10 cellular contexts compared by ENCODE assay signal in the genomic region with DNA sequence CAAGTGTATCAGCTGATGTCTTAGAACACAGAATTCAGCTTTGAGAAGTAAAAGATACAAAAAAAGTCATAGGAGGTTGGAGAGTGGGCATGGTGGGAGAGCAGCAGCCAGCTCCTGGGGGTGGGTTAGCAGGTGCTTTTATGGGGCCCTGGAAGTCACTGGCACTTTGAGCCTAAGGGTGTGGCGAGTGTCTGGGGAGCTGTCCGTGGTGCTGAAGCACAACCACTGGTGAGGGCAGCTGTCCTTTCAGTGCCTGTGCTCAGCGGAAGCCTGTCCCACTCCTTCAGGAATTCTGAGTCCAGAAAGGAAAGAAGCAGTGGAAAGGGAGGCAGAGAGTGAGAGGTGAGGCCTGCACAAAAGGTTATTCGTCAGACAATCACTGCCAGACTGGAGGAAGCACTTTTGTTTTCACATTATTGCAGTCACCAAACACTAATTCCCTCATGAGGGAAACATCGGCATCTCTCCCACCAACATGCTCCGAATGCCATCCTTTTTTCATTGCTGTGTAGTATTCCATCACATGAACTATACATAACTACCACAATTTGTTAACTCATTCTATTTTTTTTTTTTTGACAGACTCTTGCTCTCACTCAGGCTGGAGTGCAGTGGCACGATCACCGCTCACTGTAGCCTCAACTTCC. TPM values are rescaled to one million over a fixed set of nuclear protein-coding genes. Genes with fewer than 3 reads are reported as not detected.
DNase-seq lines count a peak whose midpoint lies in the region; ATAC-seq and TF ChIP-seq lines count a peak whose summit lies in the region.
"Had no signal": no experiment of that assay in that cellular context is flagged by ENCODE, and none has a peak within 500 bp of the region (broad histone marks: within the 10 kb centered on the region; RNA-seq: fewer than 3 reads in every experiment).

No MANE protein-coding gene starts in this region.

- H3K4me3 Mint-ChIP-seq in activated T-helper 1 cell treated with anti-CD3 and anti-CD28 coated beads, Interleukin-12 subunit alpha, Interleukin-12 subunit beta, Interleukin-2, Interleukin-4 antibody, amounts not matched to agents 30 ng/mL and 10 ng/mL and 1 ng/mL, durations not matched to agents 14 hours and 24 hours and 36 hours = no peak overlapping the region
- H3K4me3 Mint-ChIP-seq: stimulated activated naive CD8-positive, alpha-beta T cell treated with anti-CD3 and anti-CD28 coated beads, Interleukin-15, Interleukin-2, amounts not matched to agents 100 ng/mL and 50 ng/mL, for 24 hours had no signal

- no peaks in the 10 kb centered on the region for H3K4me1 ChIP-seq in DND-41 (ENCODE audit: insufficient read depth, low read length)
- H3K4me1 ChIP-seq in heart left ventricle = no peaks in the 10 kb centered on the region
- no peaks in the 10 kb centered on the region for H3K4me1 ChIP-seq in esophagus squamous epithelium

- H3K27ac ChIP-seq in DND-41 (ENCODE audit: low read length) (no peak overlapping the region), heart left ventricle (no peak overlapping the region), esophagus squamous epithelium (no peak overlapping the region)

- no peak overlapping the region for H3K4me3 ChIP-seq in DND-41 (ENCODE audit: low read depth in 1 of 2, low read length in 2 of 2)
- H3K4me3 ChIP-seq in NB4 (ENCODE audit: low read depth, low read length) = no peak overlapping the region
- no peak overlapping the region for H3K4me3 ChIP-seq in heart left ventricle
- H3K4me3 ChIP-seq in esophagus squamous epithelium = no peak overlapping the region

- no peaks in the 10 kb centered on the region for H3K27me3 ChIP-seq in DND-41 (ENCODE audit: insufficient read depth, low read length, poor library complexity)
- peaks cover 0 to 18% (median 0%) of the 10 kb centered on the region in 9 donors for H3K27me3 ChIP-seq in heart left ventricle
- peaks cover 0 to 64% (median 0%) of the 10 kb centered on the region in 4 donors for H3K27me3 ChIP-seq in esophagus squamous epithelium

- peak; percentile 69 for DNase-seq in DND-41
- DNase-seq in NB4 (ENCODE audit: low read depth) = peak; percentile 52
- peak; percentile 33 for DNase-seq in activated T-helper 1 cell treated with anti-CD3 and anti-CD28 coated beads, Interleukin-12 subunit alpha, Interleukin-12 subunit beta, Interleukin-2, Interleukin-4 antibody, amounts not matched to agents 30 ng/mL and 10 ng/mL and 1 ng/mL, durations not matched to agents 14 hours and 24 hours and 36 hours (ENCODE audit: low spot score)
- peak in 4 of 5 donors; percentile 42 to 64 (median 46) for DNase-seq in heart left ventricle
- peak; percentile 23 to 40 for DNase-seq in stimulated activated CD4-positive, alpha-beta T cell treated with anti-CD3 and anti-CD28 coated beads, Interleukin-15, amount 100 ng/mL, for 48 hours (ENCODE audit: low read depth in 2 of 2)
- DNase-seq in esophagus squamous epithelium (lab: John Stamatoyannopoulos, UW) = no peak
- no peak for DNase-seq in NCI-H1105 treated with DMSO at 0.1 percent for 48 hours (lab: John Stamatoyannopoulos, UW)

- H3K27me3 Mint-ChIP-seq in activated T-helper 1 cell treated with anti-CD3 and anti-CD28 coated beads, Interleukin-12 subunit alpha, Interleukin-12 subunit beta, Interleukin-2, Interleukin-4 antibody, amounts not matched to agents 30 ng/mL and 10 ng/mL and 1 ng/mL, durations not matched to agents 14 hours and 24 hours and 36 hours (ENCODE audit: insufficient read depth) = peaks cover 7% of the 10 kb centered on the region

- H3K4me1 Mint-ChIP-seq in activated T-helper 1 cell treated with anti-CD3 and anti-CD28 coated beads, Interleukin-12 subunit alpha, Interleukin-12 subunit beta, Interleukin-2, Interleukin-4 antibody, amounts not matched to agents 30 ng/mL and 10 ng/mL and 1 ng/mL, durations not matched to agents 14 hours and 24 hours and 36 hours (ENCODE audit: low read depth) = no peaks in the 10 kb centered on the region

- no peak overlapping the region for H2AFZ ChIP-seq in DND-41 (ENCODE audit: low read depth, low read length)

- ATAC-seq in DND-41 (ENCODE audit: insufficient read depth, low read depth) (peak; percentile 82), heart left ventricle (peak in 3 of 4 donors; percentile 58 to 65 (median 62)), GM21737 (IDR thresholded peaks at IDR 0.05; ENCODE audit: unreplicated experiment) (no peak)

- WGBS in heart left ventricle, 4 donors = 51 to 54% (median 53%) methylated on average over 8 of the region's 8 CpGs
- 53 to 55% methylated on average over 8 of the region's 8 CpGs for WGBS in esophagus squamous epithelium, 2 donors

- H3K79me2 ChIP-seq in DND-41 (ENCODE audit: insufficient read depth, low read length) = no peaks in the 10 kb centered on the region

- H3K9me3 ChIP-seq in DND-41 (ENCODE audit: insufficient read depth, low read length, severe bottlenecking) (no peaks in the 10 kb centered on the region), heart left ventricle (no peaks in the 10 kb centered on the region), esophagus squamous epithelium (no peaks in the 10 kb centered on the region)

- H3K36me3 ChIP-seq in DND-41 (ENCODE audit: insufficient read depth, low read length) (no peaks in the 10 kb centered on the region), heart left ventricle (no peaks in the 10 kb centered on the region), esophagus squamous epithelium (no peaks in the 10 kb centered on the region)

- TF ChIP-seq POLR2A in NB4 (IDR thresholded peaks at IDR 0.05; ENCODE audit: extremely low read depth, insufficient read length) = no peak
- TF ChIP-seq POLR2A in heart left ventricle (IDR thresholded peaks at IDR 0.05) = no peak
- TF ChIP-seq POLR2A in esophagus squamous epithelium (IDR thresholded peaks at IDR 0.05) = no peak

- intact Hi-C loops in activated T-helper 1 cell treated with anti-CD3 and anti-CD28 coated beads, Interleukin-12 subunit alpha, Interleukin-12 subunit beta, Interleukin-2, Interleukin-4 antibody, amounts not matched to agents 30 ng/mL and 10 ng/mL and 1 ng/mL, durations not matched to agents 14 hours and 24 hours and 36 hours (cut with micrococcal nuclease) = loop anchor here (1.0 kb wide), 1 partner anchor 25 kb away; no protein-coding TSS in a partner anchor
- intact Hi-C loops in heart left ventricle (cut with DNase I) = no loop called here
- intact Hi-C loops in esophagus squamous epithelium (cut with DNase I) = no loop called here

- TF ChIP-seq CTCF in DND-41 (IDR thresholded peaks at IDR 0.05; ENCODE audit: borderline replicate concordance, extremely low read depth, low read length, poor library complexity, severe bottlenecking) (no peak), NB4 (IDR thresholded peaks at IDR 0.05; ENCODE audit: low read depth, low read length) (no peak), heart left ventricle (IDR thresholded peaks at IDR 0.05) (no peak), esophagus squamous epithelium (IDR thresholded peaks at IDR 0.05) (no peak)

- H3K27ac Mint-ChIP-seq in activated T-helper 1 cell treated with anti-CD3 and anti-CD28 coated beads, Interleukin-12 subunit alpha, Interleukin-12 subunit beta, Interleukin-2, Interleukin-4 antibody, amounts not matched to agents 30 ng/mL and 10 ng/mL and 1 ng/mL, durations not matched to agents 14 hours and 24 hours and 36 hours = no peak overlapping the region
- H3K27ac Mint-ChIP-seq: stimulated activated naive CD8-positive, alpha-beta T cell treated with anti-CD3 and anti-CD28 coated beads, Interleukin-15, Interleukin-2, amounts not matched to agents 100 ng/mL and 50 ng/mL, for 24 hours had no signal

- H4K20me1 ChIP-seq in DND-41 (ENCODE audit: insufficient read depth, low read length) = peaks cover 12% of the 10 kb centered on the region

- H3K4me2 ChIP-seq in DND-41 (ENCODE audit: insufficient read depth, low read length) = no peak overlapping the region

- no peaks in the 10 kb centered on the region for H3K36me3 Mint-ChIP-seq in activated T-helper 1 cell treated with anti-CD3 and anti-CD28 coated beads, Interleukin-12 subunit alpha, Interleukin-12 subunit beta, Interleukin-2, Interleukin-4 antibody, amounts not matched to agents 30 ng/mL and 10 ng/mL and 1 ng/mL, durations not matched to agents 14 hours and 24 hours and 36 hours (ENCODE audit: low read depth)
- H3K36me3 Mint-ChIP-seq: brain had no signal

- H3K9me3 Mint-ChIP-seq in activated T-helper 1 cell treated with anti-CD3 and anti-CD28 coated beads, Interleukin-12 subunit alpha, Interleukin-12 subunit beta, Interleukin-2, Interleukin-4 antibody, amounts not matched to agents 30 ng/mL and 10 ng/mL and 1 ng/mL, durations not matched to agents 14 hours and 24 hours and 36 hours = no peaks in the 10 kb centered on the region
- H3K9me3 Mint-ChIP-seq: stimulated activated naive CD8-positive, alpha-beta T cell treated with anti-CD3 and anti-CD28 coated beads, Interleukin-15, Interleukin-2, amounts not matched to agents 100 ng/mL and 50 ng/mL, for 24 hours had no signal

- no peak overlapping the region for H3K9ac ChIP-seq in DND-41 (ENCODE audit: low read depth, low read length)

RNA-seq across cellular contexts. Expression of a gene that starts 59.4 kb away (rescaled TPM):
- 168 and 172 TPM in 2 replicates for total RNA-seq in activated T-helper 1 cell treated with anti-CD3 and anti-CD28 coated beads, Interleukin-12 subunit alpha, Interleukin-12 subunit beta, Interleukin-2, Interleukin-4 antibody, amounts not matched to agents 30 ng/mL and 10 ng/mL and 1 ng/mL, durations not matched to agents 14 hours and 24 hours and 36 hours
- total RNA-seq in heart left ventricle = 100 to 1,000 TPM in 7 of 9 donors, 10 to 100 TPM in 2; 81.9 to 161 (median 116) TPM
- 100 to 1,000 TPM in 1 of 2 donors, 10 to 100 TPM in 1; 50.6 to 114 TPM for polyA plus RNA-seq in heart left ventricle
- 10 to 100 TPM; 12.2 to 40.4 (median 19.0) TPM for total RNA-seq in esophagus squamous epithelium

Comparison
In these comparisons a context has a peak if more than half of its experiments do, and no peak if none do; other contexts are left out.
1. DNase-seq: peak in DND-41 (single experiment), NB4 (single experiment), activated T-helper 1 cell treated with anti-CD3 and anti-CD28 coated beads, Interleukin-12 subunit alpha, Interleukin-12 subunit beta, Interleukin-2, Interleukin-4 antibody, amounts not matched to agents 30 ng/mL and 10 ng/mL and 1 ng/mL, durations not matched to agents 14 hours and 24 hours and 36 hours (single experiment), heart left ventricle (4 of 5) and stimulated activated CD4-positive, alpha-beta T cell treated with anti-CD3 and anti-CD28 coated beads, Interleukin-15, amount 100 ng/mL, for 48 hours (2 of 2); none in esophagus squamous epithelium (single experiment) and NCI-H1105 treated with DMSO at 0.1 percent for 48 hours (single experiment).